24 cellular contexts compared by ENCODE assay signal in the genomic region with DNA sequence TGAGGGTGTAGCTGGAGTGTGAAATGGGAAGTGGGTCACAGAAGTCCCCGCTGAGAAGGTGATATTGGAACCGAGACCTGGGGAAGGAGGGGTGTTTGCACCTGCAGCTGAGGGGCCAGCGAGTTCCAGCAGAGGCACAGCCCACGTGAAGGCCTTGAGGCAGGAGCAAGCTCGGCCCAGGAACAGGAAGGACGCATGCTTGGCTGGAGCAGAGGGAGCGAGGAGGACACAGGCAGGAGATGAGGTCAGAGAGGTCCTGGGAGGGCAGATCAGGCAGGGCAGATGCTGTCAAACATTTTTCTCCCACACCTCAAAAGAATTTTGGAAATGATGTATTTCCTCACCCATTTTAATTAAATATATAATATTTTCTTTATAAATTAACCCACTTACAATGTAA.
"Had no signal": no experiment of that assay in that cellular context is flagged by ENCODE, and none has a peak within 500 bp of the region (broad histone marks: within the 10 kb centered on the region; RNA-seq: fewer than 3 reads in every experiment).

No MANE protein-coding gene starts in this region.

- H3K27ac Mint-ChIP-seq: activated CD8-positive, alpha-beta T cell treated with anti-CD3 and anti-CD28 coated beads for 36 hours; activated naive CD4-positive, alpha-beta T cell treated with anti-CD3 and anti-CD28 coated beads, Interleukin-2, amount 10 ng/mL, durations not matched to agents 7 days and 5 days; activated naive CD8-positive, alpha-beta T cell treated with anti-CD3 and anti-CD28 coated beads, Interleukin-2, amount 10 ng/mL, durations not matched to agents 7 days and 5 days; activated T-cell treated with anti-CD3 and anti-CD28 coated beads, Interleukin-2, amount 50 U/mL, for 72 hours; activated T-helper 2 cell treated with anti-CD3 and anti-CD28 coated beads, Interferon-gamma antibody, Interleukin-2, Interleukin-4, amounts not matched to agents 10 μg/mL and 5 μg/mL and 100 μg/mL, durations not matched to agents 14 hours and 24 hours and 36 hours; T-helper 1 cell treated with Interleukin-12 subunit alpha and Interleukin-12 subunit beta and Interleukin-4 antibody, amounts not matched to agents 30 μg/mL and 1 μg/mL, for 36 hours had no signal

- FAIRE-seq: bronchial epithelial cell, K562, RCC 7860 had no signal

- H3K9me3 ChIP-seq: body of pancreas had no signal

- H3K4me3 Mint-ChIP-seq: activated CD8-positive, alpha-beta T cell treated with anti-CD3 and anti-CD28 coated beads for 36 hours; activated naive CD4-positive, alpha-beta T cell treated with anti-CD3 and anti-CD28 coated beads, Interleukin-2, amount 10 ng/mL, durations not matched to agents 7 days and 5 days; activated naive CD8-positive, alpha-beta T cell treated with anti-CD3 and anti-CD28 coated beads, Interleukin-2, amount 10 ng/mL, durations not matched to agents 7 days and 5 days; activated T-cell treated with anti-CD3 and anti-CD28 coated beads, Interleukin-2, amount 50 U/mL, for 72 hours; T-helper 1 cell treated with Interleukin-12 subunit alpha and Interleukin-12 subunit beta and Interleukin-4 antibody, amounts not matched to agents 30 μg/mL and 1 μg/mL, for 36 hours had no signal

- H3K27me3 ChIP-seq: body of pancreas had no signal

- ATAC-seq: activated CD4-positive, CD25-positive, alpha-beta regulatory T cell treated with anti-CD3 and anti-CD28 coated beads, Interleukin-2, amount 50 U/mL, for 24 hours; activated CD8-positive, alpha-beta T cell treated with anti-CD3 and anti-CD28 coated beads for 36 hours; activated T-cell treated with anti-CD3 and anti-CD28 coated beads, Interleukin-2, amount 50 U/mL, for 72 hours; body of pancreas; K562 had no signal

- H3K4me3 ChIP-seq: body of pancreas, K562 had no signal

- H3K27me3 Mint-ChIP-seq: activated CD8-positive, alpha-beta T cell treated with anti-CD3 and anti-CD28 coated beads for 36 hours; activated naive CD4-positive, alpha-beta T cell treated with anti-CD3 and anti-CD28 coated beads, Interleukin-2, amount 10 ng/mL, durations not matched to agents 7 days and 5 days; activated naive CD8-positive, alpha-beta T cell treated with anti-CD3 and anti-CD28 coated beads, Interleukin-2, amount 10 ng/mL, durations not matched to agents 7 days and 5 days had no signal

- DNase-seq: activated CD4-positive, alpha-beta T cell treated with anti-CD3 and anti-CD28 coated beads for 4 hours; activated CD8-positive, alpha-beta memory T cell treated with anti-CD3 and anti-CD28 coated beads, Interleukin-2, amount 50 U/mL, for 4 hours; activated CD8-positive, alpha-beta T cell treated with anti-CD3 and anti-CD28 coated beads for 36 hours; activated gamma-delta T cell treated with Interleukin-2 at 50 U/mL for 16 hours; activated naive CD4-positive, alpha-beta T cell treated with anti-CD3 and anti-CD28 coated beads, Interleukin-2, amount 10 ng/mL, durations not matched to agents 7 days and 5 days; activated naive CD8-positive, alpha-beta T cell treated with anti-CD3 and anti-CD28 coated beads, Interleukin-2, amount 10 ng/mL, durations not matched to agents 7 days and 5 days; activated T-cell treated with anti-CD3 and anti-CD28 coated beads, Interleukin-2, amount 50 U/mL, for 72 hours; aorta; body of pancreas; Karpas-422; MM.1S; NCI-H1105; NCI-H1436; NCI-H1694 treated with DMSO at 0.1 percent for 48 hours; NCI-H2029 treated with DMSO at 0.1 percent for 48 hours; NCI-H446; NCI-H524; SHP77 treated with DMSO at 0.1 percent for 48 hours had no signal

- H3K4me1 Mint-ChIP-seq: activated naive CD4-positive, alpha-beta T cell treated with anti-CD3 and anti-CD28 coated beads, Interleukin-2, amount 10 ng/mL, durations not matched to agents 7 days and 5 days; activated naive CD8-positive, alpha-beta T cell treated with anti-CD3 and anti-CD28 coated beads, Interleukin-2, amount 10 ng/mL, durations not matched to agents 7 days and 5 days had no signal

- H3K4me1 ChIP-seq: body of pancreas had no signal

- H3K27ac ChIP-seq: body of pancreas had no signal
